In the genomic region with DNA sequence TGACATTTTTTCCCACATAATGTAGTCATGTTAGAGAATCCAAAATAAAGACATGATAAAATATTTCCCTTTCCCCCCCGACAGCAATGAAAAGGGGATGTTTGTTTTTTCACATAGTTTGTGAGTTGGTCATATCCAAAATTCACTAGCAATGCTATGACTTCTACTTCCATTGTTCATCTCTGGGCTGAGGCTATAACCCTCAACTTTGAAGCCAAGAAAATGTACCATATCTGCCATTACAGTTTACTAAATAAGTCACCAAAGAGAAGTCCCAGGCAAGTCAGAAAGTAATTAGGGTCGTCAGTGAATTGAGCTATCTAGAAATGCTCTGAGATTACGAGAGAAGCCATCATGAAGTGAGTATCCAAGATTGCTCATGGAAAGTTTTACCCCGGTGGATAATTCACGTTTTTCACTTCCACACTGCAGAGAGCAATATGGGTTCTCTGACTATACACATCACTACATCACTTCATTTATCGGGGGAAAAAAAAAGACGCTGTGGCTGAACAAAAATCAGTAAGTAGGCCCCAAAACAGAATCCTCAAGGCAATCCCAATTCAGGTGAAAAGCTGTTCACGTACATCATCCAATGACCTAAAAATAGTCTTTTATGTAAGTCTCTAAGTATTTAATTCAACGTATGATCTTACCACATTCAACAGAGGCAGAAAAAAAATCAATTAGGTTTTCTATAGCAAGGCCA, we compare ENCODE assay signal across 8 cellular contexts. TPM values are rescaled to one million over a fixed set of nuclear protein-coding genes. Genes with fewer than 3 reads are reported as not detected.
A peak's percentile ranks its signal among the peaks of the same experiment; 100 is the strongest.
DNase-seq lines count a peak whose midpoint lies in the region; ATAC-seq, FAIRE-seq and TF ChIP-seq lines count a peak whose summit lies in the region.

No MANE protein-coding gene starts in this region.

- peak; percentile 55 for FAIRE-seq in astrocyte (lab: Jason Lieb, UNC)

- TF ChIP-seq POLR2A in lower leg skin (IDR thresholded peaks at IDR 0.05) = no peak
- no peak for TF ChIP-seq POLR2A in transverse colon (IDR thresholded peaks at IDR 0.05)

- peak overlapping the region; percentile 91 for H3K4me3 Mint-ChIP-seq in activated T-cell treated with anti-CD3 and anti-CD28 coated beads, Interleukin-2, amount 50 U/mL, for 4 hours
- peak overlapping the region; percentile 94 for H3K4me3 Mint-ChIP-seq in astrocyte (ENCODE audit: unreplicated experiment)

- no peaks in the 10 kb centered on the region for H3K9me3 Mint-ChIP-seq in activated T-cell treated with anti-CD3 and anti-CD28 coated beads, Interleukin-2, amount 50 U/mL, for 4 hours
- H3K9me3 Mint-ChIP-seq in astrocyte (ENCODE audit: unreplicated experiment) = no peaks in the 10 kb centered on the region

- peak overlapping the region; percentile 85 for H3K4me2 ChIP-seq in astrocyte (ENCODE audit: low read length)

- H3K4me1 Mint-ChIP-seq in activated T-cell treated with anti-CD3 and anti-CD28 coated beads, Interleukin-2, amount 50 U/mL, for 4 hours (ENCODE audit: low read depth) = peaks cover 36% of the 10 kb centered on the region
- H3K4me1 Mint-ChIP-seq in astrocyte (ENCODE audit: low read depth, unreplicated experiment) = peaks cover 17% of the 10 kb centered on the region

- peaks cover 19% of the 10 kb centered on the region for H3K4me1 ChIP-seq in astrocyte (ENCODE audit: insufficient read depth, low read length)
- peaks cover 0 to 54% (median 37%) of the 10 kb centered on the region in 4 donors for H3K4me1 ChIP-seq in transverse colon

- TF ChIP-seq CTCF in astrocyte (IDR thresholded peaks at IDR 0.05; ENCODE audit: insufficient read depth, low read depth, low read length) = no peak
- no peak for TF ChIP-seq CTCF in lower leg skin (IDR thresholded peaks at IDR 0.05)
- no peak for TF ChIP-seq CTCF in transverse colon (IDR thresholded peaks at IDR 0.05)

- DNase-seq in activated T-cell treated with anti-CD3 and anti-CD28 coated beads, Interleukin-2, amount 50 U/mL, for 4 hours = no peak
- DNase-seq in activated T-cell treated with anti-CD3 and anti-CD28 coated beads for 4 hours = no peak
- DNase-seq in astrocyte (ENCODE audit: low read depth) = peak; percentile 42
- DNase-seq in lower leg skin (ENCODE audit: low spot score in 2 of 2) = no peak
- no peak for DNase-seq in transverse colon

- H3K27me3 ChIP-seq in astrocyte (ENCODE audit: insufficient read depth, low read length) = no peaks in the 10 kb centered on the region
- no peaks in the 10 kb centered on the region for H3K27me3 ChIP-seq in transverse colon

- H3K9me3 ChIP-seq in astrocyte (ENCODE audit: insufficient read depth, low read depth, low read length) = no peaks in the 10 kb centered on the region
- no peaks in the 10 kb centered on the region for H3K9me3 ChIP-seq in transverse colon

- WGBS in lower leg skin, 2 donors = 26 to 28% methylated on average over 9 of the region's 9 CpGs
- WGBS in transverse colon (ENCODE audit: low coverage in 1 of 2), 2 donors = 46 to 63% methylated on average over 5 to 9 of the region's 9 CpGs

- peak overlapping the region; percentile 94 for H3K27ac Mint-ChIP-seq in astrocyte (ENCODE audit: unreplicated experiment)

- H2AFZ ChIP-seq in astrocyte (ENCODE audit: low read depth, low read length) = no peak overlapping the region

- peaks cover 2% of the 10 kb centered on the region for H3K36me3 Mint-ChIP-seq in activated T-cell treated with anti-CD3 and anti-CD28 coated beads, Interleukin-2, amount 50 U/mL, for 4 hours (ENCODE audit: insufficient read depth)
- no peaks in the 10 kb centered on the region for H3K36me3 Mint-ChIP-seq in astrocyte (ENCODE audit: low read depth, unreplicated experiment)

- H4K20me1 ChIP-seq in astrocyte (ENCODE audit: insufficient read depth, low read length) = peaks cover 44% of the 10 kb centered on the region

- intact Hi-C loops in lower leg skin (cut with DNase I; ENCODE audit: low total_unique reads) = no loop called here
- intact Hi-C loops in transverse colon (cut with DNase I; ENCODE audit: low total_unique reads) = loop anchor here (2.0 kb wide), 1 partner anchor 78 kb away; no protein-coding TSS in a partner anchor

- H3K9ac ChIP-seq in astrocyte (ENCODE audit: low read length) = peak overlapping the region; percentile 96

- H3K36me3 ChIP-seq in astrocyte (ENCODE audit: insufficient read depth, low read length) = no peaks in the 10 kb centered on the region
- H3K36me3 ChIP-seq in transverse colon = no peaks in the 10 kb centered on the region

- H3K27ac ChIP-seq in astrocyte (ENCODE audit: low read depth, low read length) = peak overlapping the region; percentile 88
- H3K27ac ChIP-seq in transverse colon = peak overlapping the region; percentile 96 to 98 (median 97)

- H3K79me2 ChIP-seq in astrocyte (ENCODE audit: insufficient read depth, low read length) = peaks cover 87% of the 10 kb centered on the region

- TF ChIP-seq EP300 in transverse colon (IDR thresholded peaks at IDR 0.05; ENCODE audit: low read depth) = no peak

- H3K27me3 Mint-ChIP-seq in activated T-cell treated with anti-CD3 and anti-CD28 coated beads, Interleukin-2, amount 50 U/mL, for 4 hours (ENCODE audit: low read depth) = no peaks in the 10 kb centered on the region
- no peaks in the 10 kb centered on the region for H3K27me3 Mint-ChIP-seq in astrocyte (ENCODE audit: low read depth, unreplicated experiment)

- in situ Hi-C loops in transverse colon (cut with MboI; ENCODE audit: low pct_ligation_motif_present in 1 of 4, low pct_unique_long_range_greater_than_20kb in 1 of 4, low sequenced_read_pairs in 3 of 4) = no loop called here

- no peak for ATAC-seq in activated T-cell treated with anti-CD3 and anti-CD28 coated beads, Interleukin-2, amount 50 U/mL, for 4 hours
- ATAC-seq in activated CD4-positive, CD25-positive, alpha-beta regulatory T cell treated with anti-CD3 and anti-CD28 coated beads, Interleukin-2, amount 50 U/mL, for 24 hours = no peak
- ATAC-seq in GM18858 (IDR thresholded peaks at IDR 0.05; ENCODE audit: unreplicated experiment) (no peak), GM18909 (IDR thresholded peaks at IDR 0.05; ENCODE audit: poor library complexity, unreplicated experiment) (no peak)

- peak overlapping the region; percentile 81 for H3K4me3 ChIP-seq in astrocyte (ENCODE audit: insufficient read depth, low read depth, low read length)
- H3K4me3 ChIP-seq in lower leg skin (ENCODE audit: low read depth, poor library complexity, severe bottlenecking) = peak overlapping the region; percentile 88
- H3K4me3 ChIP-seq in transverse colon = peak overlapping the region; percentile 89 to 99 (median 94)

RNA-seq across cellular contexts. Expression of a gene that starts 1.4 kb away (rescaled TPM):
- total RNA-seq in activated T-cell treated with anti-CD3 and anti-CD28 coated beads, Interleukin-2, amount 50 U/mL, for 4 hours = 10 to 100 TPM; 15.5 to 23.1 (median 21.2) TPM
- 58.5 and 62.3 TPM in 2 replicates for total RNA-seq in astrocyte
- 10 to 100 TPM; 23.4 to 38.2 (median 31.0) TPM for total RNA-seq in lower leg skin
- total RNA-seq in transverse colon = 10 to 100 TPM; 51.1 to 82.2 (median 58.1) TPM

RNA-seq across cellular contexts. Expression of a gene that starts 2.2 kb away (rescaled TPM):
- total RNA-seq in activated T-cell treated with anti-CD3 and anti-CD28 coated beads, Interleukin-2, amount 50 U/mL, for 4 hours = 10 to 100 TPM; 32.7 to 35.1 (median 34.3) TPM
- total RNA-seq in astrocyte (46.8 and 47.4 TPM in 2 replicates), lower leg skin (10 to 100 TPM; 16.8 to 28.1 (median 22.5) TPM), transverse colon (10 to 100 TPM; 27.5 to 51.1 (median 37.0) TPM)
